28 cellular contexts compared by ENCODE assay signal in genomic region chr3:60188803-60189202, GRCh38.
DNase-seq lines count a peak whose midpoint lies in the region; ATAC-seq and TF ChIP-seq lines count a peak whose summit lies in the region.
"Had no signal": no experiment of that assay in that cellular context is flagged by ENCODE, and none has a peak within 500 bp of the region (broad histone marks: within the 10 kb centered on the region; RNA-seq: fewer than 3 reads in every experiment).

No MANE protein-coding gene starts in this region.

- H3K79me2 ChIP-seq in MM.1S (ENCODE audit: low read length) = no peaks in the 10 kb centered on the region

- no peaks in the 10 kb centered on the region for H3K27me3 Mint-ChIP-seq in activated CD4-positive, alpha-beta T cell treated with anti-CD3 and anti-CD28 coated beads for 36 hours
- H3K27me3 Mint-ChIP-seq in activated CD4-positive, alpha-beta memory T cell treated with anti-CD3 and anti-CD28 coated beads for 36 hours = peaks cover 6% of the 10 kb centered on the region
- H3K27me3 Mint-ChIP-seq: activated naive CD8-positive, alpha-beta T cell treated with anti-CD3 and anti-CD28 coated beads, Interleukin-2, amount 50 U/mL, for 24 hours had no signal

- DNase-seq in activated CD4-positive, alpha-beta T cell treated with anti-CD3 and anti-CD28 coated beads for 36 hours = no peak
- DNase-seq in activated CD4-positive, alpha-beta T cell treated with anti-CD3 and anti-CD28 coated beads for 48 hours = no peak
- peak; percentile 24 for DNase-seq in MM.1S
- DNase-seq in activated CD4-positive, alpha-beta memory T cell treated with anti-CD3 and anti-CD28 coated beads for 36 hours = no peak
- DNase-seq in putamen (ENCODE audit: low spot score) = peak; percentile 47
- DNase-seq in stimulated activated CD4-positive, alpha-beta T cell treated with anti-CD3 and anti-CD28 coated beads, Interleukin-4, amount 100 ng/mL, for 24 hours = no peak
- DNase-seq in Peyer's patch = no peak
- DNase-seq: activated CD4-positive, CD25-positive, alpha-beta regulatory T cell treated with anti-CD3 and anti-CD28 coated beads, Interleukin-2, amount 50 U/mL, for 72 hours; activated CD8-positive, alpha-beta memory T cell treated with anti-CD3 and anti-CD28 coated beads, Interleukin-2, amount 50 U/mL, for 4 hours; activated gamma-delta T cell; activated naive CD8-positive, alpha-beta T cell treated with anti-CD3 and anti-CD28 coated beads, Interleukin-2, amount 50 U/mL, for 24 hours; brain microvascular endothelial cell; DMS53; effector memory CD8-positive, alpha-beta T cell; foreskin keratinocyte; heart right ventricle; KBM-7; left colon; NCI-H1694 treated with DMSO at 0.1 percent for 48 hours; NCI-H226; SJCRH30; stimulated activated CD4-positive, alpha-beta T cell treated with anti-CD3 and anti-CD28 coated beads, Interleukin-1b, Interleukin-23, amount 100 ng/mL, for 48 hours; stimulated activated naive CD4-positive, alpha-beta T cell; T-cell had no signal

- no peaks in the 10 kb centered on the region for H3K9me3 Mint-ChIP-seq in activated CD4-positive, alpha-beta T cell treated with anti-CD3 and anti-CD28 coated beads for 36 hours (ENCODE audit: low read depth)
- peaks cover 2% of the 10 kb centered on the region for H3K9me3 Mint-ChIP-seq in activated CD4-positive, alpha-beta memory T cell treated with anti-CD3 and anti-CD28 coated beads for 36 hours
- H3K9me3 Mint-ChIP-seq: effector memory CD8-positive, alpha-beta T cell; memory B cell; T-cell had no signal

- intact Hi-C loops in activated CD4-positive, alpha-beta T cell treated with anti-CD3 and anti-CD28 coated beads for 36 hours (cut with DNase I, micrococcal nuclease) = loop anchor here in 1 of 2 experiments (5.0 kb wide), 1 partner anchor 322 kb away; no protein-coding TSS in a partner anchor
- intact Hi-C loops in activated CD4-positive, alpha-beta memory T cell treated with anti-CD3 and anti-CD28 coated beads for 36 hours (cut with micrococcal nuclease) = no loop called here

- H3K4me3 Mint-ChIP-seq in activated CD4-positive, alpha-beta T cell treated with anti-CD3 and anti-CD28 coated beads for 36 hours = no peak overlapping the region
- H3K4me3 Mint-ChIP-seq in activated CD4-positive, alpha-beta memory T cell treated with anti-CD3 and anti-CD28 coated beads for 36 hours = no peak overlapping the region
- H3K4me3 Mint-ChIP-seq: activated naive CD8-positive, alpha-beta T cell treated with anti-CD3 and anti-CD28 coated beads, Interleukin-2, amount 50 U/mL, for 24 hours; effector memory CD8-positive, alpha-beta T cell; memory B cell; T-cell had no signal

- H3K4me2 ChIP-seq in MM.1S (ENCODE audit: low read depth, low read length) = 0 out of 2 replicates have a peak overlapping the region, but pooled peaks have one; percentile 9
- H3K4me2 ChIP-seq: A549 had no signal

- CTCF ChIA-PET in activated CD4-positive, alpha-beta T cell treated with anti-CD3 and anti-CD28 coated beads for 36 hours (lab: Charles Lee) = interaction anchor here (1.0 to 1.5 kb wide), 2 partner anchors 9 to 12 kb away, joined by 4 read pairs; no protein-coding TSS in a partner anchor
- CTCF ChIA-PET in activated CD4-positive, alpha-beta memory T cell treated with anti-CD3 and anti-CD28 coated beads for 36 hours (lab: Charles Lee) = interaction anchor here (0.6 kb wide), 1 partner anchor 72 kb away, joined by 3 read pairs; no protein-coding TSS in a partner anchor

- no peak for TF ChIP-seq POLR2A in Peyer's patch (IDR thresholded peaks at IDR 0.05)

- TF ChIP-seq CTCF in MM.1S (IDR thresholded peaks at IDR 0.05; ENCODE audit: low read length) (no peak), Peyer's patch (IDR thresholded peaks at IDR 0.05) (no peak)

- no peak overlapping the region for H2AFZ ChIP-seq in MM.1S (ENCODE audit: low read length)

- no peak overlapping the region for H3K9ac ChIP-seq in MM.1S (ENCODE audit: low read length)

- H3K9me3 ChIP-seq in MM.1S (replicated peaks; ENCODE audit: insufficient read depth, low read length) = no peaks in the 10 kb centered on the region
- H3K9me3 ChIP-seq in Peyer's patch = no peaks in the 10 kb centered on the region
- H3K9me3 ChIP-seq: A549, SJCRH30 had no signal

- no peak for ATAC-seq in activated CD4-positive, alpha-beta T cell treated with anti-CD3 and anti-CD28 coated beads for 36 hours
- no peak for ATAC-seq in HG03039 (IDR thresholded peaks at IDR 0.05; ENCODE audit: unreplicated experiment)
- ATAC-seq: A549; activated naive CD8-positive, alpha-beta T cell treated with anti-CD3 and anti-CD28 coated beads, Interleukin-2, amount 50 U/mL, for 24 hours; effector memory CD8-positive, alpha-beta T cell; foreskin keratinocyte; heart right ventricle; left colon; T-cell had no signal

- no peaks in the 10 kb centered on the region for H3F3A ChIP-seq in MM.1S (ENCODE audit: insufficient read depth, low read length)

- H3K36me3 Mint-ChIP-seq in activated CD4-positive, alpha-beta T cell treated with anti-CD3 and anti-CD28 coated beads for 36 hours (ENCODE audit: low read depth) = peaks cover 2% of the 10 kb centered on the region
- H3K36me3 Mint-ChIP-seq in activated CD4-positive, alpha-beta memory T cell treated with anti-CD3 and anti-CD28 coated beads for 36 hours = peaks cover 3% of the 10 kb centered on the region
- H3K36me3 Mint-ChIP-seq: memory B cell had no signal

- H4K20me1 ChIP-seq in MM.1S (ENCODE audit: insufficient read depth, low read length) = no peaks in the 10 kb centered on the region

- H3K27ac Mint-ChIP-seq in activated CD4-positive, alpha-beta T cell treated with anti-CD3 and anti-CD28 coated beads for 36 hours = peak overlapping the region; percentile 56
- H3K27ac Mint-ChIP-seq in activated CD4-positive, alpha-beta memory T cell treated with anti-CD3 and anti-CD28 coated beads for 36 hours = peak overlapping the region; percentile 42
- H3K27ac Mint-ChIP-seq: activated naive CD8-positive, alpha-beta T cell treated with anti-CD3 and anti-CD28 coated beads, Interleukin-2, amount 50 U/mL, for 24 hours; effector memory CD8-positive, alpha-beta T cell; memory B cell; T-cell had no signal

- no peaks in the 10 kb centered on the region for H3K4me1 ChIP-seq in MM.1S (ENCODE audit: low read length)
- no peaks in the 10 kb centered on the region for H3K4me1 ChIP-seq in Peyer's patch
- H3K4me1 ChIP-seq: A549, foreskin keratinocyte, SJCRH30 had no signal

- POLR2A ChIA-PET in activated CD4-positive, alpha-beta T cell treated with anti-CD3 and anti-CD28 coated beads for 36 hours (lab: Charles Lee) = interaction anchor here (0.6 kb wide), 1 partner anchor 166 kb away, joined by 3 read pairs; no protein-coding TSS in a partner anchor
- POLR2A ChIA-PET in activated CD4-positive, alpha-beta memory T cell treated with anti-CD3 and anti-CD28 coated beads for 36 hours (lab: Charles Lee) = no interaction called here

- H3K36me3 ChIP-seq in MM.1S (replicated peaks; ENCODE audit: insufficient read depth, low read length) (no peaks in the 10 kb centered on the region), Peyer's patch (no peaks in the 10 kb centered on the region)
- H3K36me3 ChIP-seq: brain microvascular endothelial cell, heart right ventricle, SJCRH30 had no signal

- H3K27ac ChIP-seq in MM.1S (ENCODE audit: low read length) (no peak overlapping the region), Peyer's patch (no peak overlapping the region)
- H3K27ac ChIP-seq: A549, brain microvascular endothelial cell, coronary artery, foreskin keratinocyte, heart right ventricle, SJCRH30 had no signal

- H3K4me3 ChIP-seq in MM.1S (ENCODE audit: low read length) (no peak overlapping the region), Peyer's patch (no peak overlapping the region)
- H3K4me3 ChIP-seq: A549, coronary artery, heart right ventricle, SJCRH30 had no signal

- no peaks in the 10 kb centered on the region for H3K27me3 ChIP-seq in MM.1S (replicated peaks; ENCODE audit: insufficient read depth, low read length)
- no peaks in the 10 kb centered on the region for H3K27me3 ChIP-seq in Peyer's patch
- H3K27me3 ChIP-seq: brain microvascular endothelial cell, foreskin keratinocyte, heart right ventricle, SJCRH30 had no signal

- no peaks in the 10 kb centered on the region for H3K9me2 ChIP-seq in MM.1S (replicated peaks; ENCODE audit: insufficient read depth, low read length)

- peaks cover 40% of the 10 kb centered on the region for H3K4me1 Mint-ChIP-seq in activated CD4-positive, alpha-beta T cell treated with anti-CD3 and anti-CD28 coated beads for 36 hours
- peaks cover 29% of the 10 kb centered on the region for H3K4me1 Mint-ChIP-seq in activated CD4-positive, alpha-beta memory T cell treated with anti-CD3 and anti-CD28 coated beads for 36 hours (ENCODE audit: low read depth)
- H3K4me1 Mint-ChIP-seq: memory B cell had no signal

Comparison
In these comparisons a context has a peak if more than half of its experiments do, and no peak if none do; other contexts are left out.
1. DNase-seq: peak in MM.1S (single experiment) and putamen (single experiment); none in activated CD4-positive, alpha-beta T cell treated with anti-CD3 and anti-CD28 coated beads for 36 hours (single experiment), activated CD4-positive, alpha-beta T cell treated with anti-CD3 and anti-CD28 coated beads for 48 hours (single experiment), activated CD4-positive, alpha-beta memory T cell treated with anti-CD3 and anti-CD28 coated beads for 36 hours (single experiment), stimulated activated CD4-positive, alpha-beta T cell treated with anti-CD3 and anti-CD28 coated beads, Interleukin-4, amount 100 ng/mL, for 24 hours (single experiment) and Peyer's patch (0 of 3).